In the genomic region with DNA sequence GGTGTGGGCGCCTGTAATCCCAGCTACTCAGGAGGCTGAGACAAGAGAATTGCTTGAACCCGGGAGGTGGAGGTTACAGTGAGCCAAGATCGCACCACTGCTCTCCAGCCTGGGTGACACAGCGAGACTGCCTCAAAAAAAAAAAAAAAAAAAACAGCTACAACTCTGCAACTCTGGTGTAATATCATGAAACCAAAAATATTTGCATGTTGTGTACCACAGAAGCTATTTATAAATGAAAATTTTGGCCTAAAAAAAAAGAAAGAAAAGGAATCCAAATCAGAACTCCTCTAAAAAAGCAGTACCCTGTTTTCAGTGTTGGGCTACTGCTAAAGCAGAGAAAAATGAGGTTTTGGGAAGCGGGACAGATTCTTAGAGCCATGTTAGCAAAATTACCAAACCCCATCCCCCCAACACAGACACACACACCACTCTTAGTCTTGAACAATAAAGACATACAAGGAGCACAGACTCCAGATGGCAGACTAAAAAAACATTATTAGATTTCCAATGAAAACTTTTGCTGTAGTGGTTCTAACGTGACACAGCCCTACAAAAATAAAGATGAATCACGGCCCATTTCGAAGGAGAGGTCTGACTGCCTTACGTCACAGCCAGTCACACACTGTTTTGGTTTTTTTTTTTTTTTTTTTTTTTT, we compare ENCODE assay signal across 1 cellular context.
TF ChIP-seq lines count a peak whose summit lies in the region.

No MANE protein-coding gene starts in this region.

TF ChIP-seq in GM12878, 131 proteins besides CTCF, POLR2A, EP300 and RAD21 (continued from another document and continues in another):
- TF ChIP-seq IRF3 (IDR thresholded peaks at IDR 0.05) (no peak), ZBTB40 (IDR thresholded peaks at IDR 0.05; ENCODE audit: borderline replicate concordance) (peak; percentile 77), PML (IDR thresholded peaks at IDR 0.05; ENCODE audit: low read length) (peak; percentile 33; the same call in 1 of the 2 replicates), EED (IDR thresholded peaks at IDR 0.05; ENCODE audit: low read depth) (peak; percentile 55; the same call in 1 of the 2 replicates), ATF3 (IDR thresholded peaks at IDR 0.05; ENCODE audit: borderline replicate concordance, extremely low read depth, low read depth, low read length) (no peak), ASH2L (IDR thresholded peaks at IDR 0.05; ENCODE audit: borderline replicate concordance, low read depth) (peak; percentile 74; the same call in 1 of the 2 replicates), ATF2 (IDR thresholded peaks at IDR 0.05; ENCODE audit: low read length) (peak; percentile 56; the same call in 1 of the 2 replicates), WRNIP1 (IDR thresholded peaks at IDR 0.05; ENCODE audit: borderline replicate concordance, low read depth, low read length) (no peak), ATF7 (IDR thresholded peaks at IDR 0.05; ENCODE audit: low read depth) (peak; percentile 86), MTA2 (IDR thresholded peaks at IDR 0.05; ENCODE audit: low read depth) (peak; percentile 46; the same call in 1 of the 2 replicates), CREM (IDR thresholded peaks at IDR 0.05; ENCODE audit: low read depth) (peak; percentile 64; the same call in 1 of the 2 replicates), GABPA (IDR thresholded peaks at IDR 0.05; ENCODE audit: low read depth) (0 out of 2 replicates have a peak, but pooled peaks have one; percentile 1), NFIC (IDR thresholded peaks at IDR 0.05; ENCODE audit: low read depth, low read length) (peak; percentile 83), SIX5 (IDR thresholded peaks at IDR 0.05; ENCODE audit: low read depth, low read length, severe bottlenecking) (no peak), RAD51 (IDR thresholded peaks at IDR 0.05) (peak; percentile 39; the same call in 1 of the 2 replicates), ZNF687 (IDR thresholded peaks at IDR 0.05) (no peak), CREB1 (IDR thresholded peaks at IDR 0.05; ENCODE audit: low read depth) (peak; percentile 89), CEBPZ (IDR thresholded peaks at IDR 0.05; ENCODE audit: low read depth, low read length) (no peak), RFX5 (IDR thresholded peaks at IDR 0.05; ENCODE audit: low read depth, low read length) (no peak), KAT2A (conservative IDR thresholded peaks at IDR 0.05; ENCODE audit: control insufficient read depth, low read depth, low read length) (no peak), TAF1 (IDR thresholded peaks at IDR 0.05; ENCODE audit: borderline replicate concordance, low read depth, low read length) (peak; percentile 46; the same call in 1 of the 2 replicates), CBX3 (IDR thresholded peaks at IDR 0.05; ENCODE audit: borderline replicate concordance, low read depth) (no peak), DPF2 (IDR thresholded peaks at IDR 0.05) (0 out of 2 replicates have a peak, but pooled peaks have one; percentile 22), HCFC1 (IDR thresholded peaks at IDR 0.05; ENCODE audit: low read length) (no peak), BACH1 (IDR thresholded peaks at IDR 0.05; ENCODE audit: borderline replicate concordance) (no peak), IKZF1 (conservative IDR thresholded peaks at IDR 0.05) (peak; percentile 62; the same call in 1 of the 2 replicates), RUNX3 (IDR thresholded peaks at IDR 0.05; ENCODE audit: low read length) (peak; percentile 79)
- TF ChIP-seq, protein P1, sequence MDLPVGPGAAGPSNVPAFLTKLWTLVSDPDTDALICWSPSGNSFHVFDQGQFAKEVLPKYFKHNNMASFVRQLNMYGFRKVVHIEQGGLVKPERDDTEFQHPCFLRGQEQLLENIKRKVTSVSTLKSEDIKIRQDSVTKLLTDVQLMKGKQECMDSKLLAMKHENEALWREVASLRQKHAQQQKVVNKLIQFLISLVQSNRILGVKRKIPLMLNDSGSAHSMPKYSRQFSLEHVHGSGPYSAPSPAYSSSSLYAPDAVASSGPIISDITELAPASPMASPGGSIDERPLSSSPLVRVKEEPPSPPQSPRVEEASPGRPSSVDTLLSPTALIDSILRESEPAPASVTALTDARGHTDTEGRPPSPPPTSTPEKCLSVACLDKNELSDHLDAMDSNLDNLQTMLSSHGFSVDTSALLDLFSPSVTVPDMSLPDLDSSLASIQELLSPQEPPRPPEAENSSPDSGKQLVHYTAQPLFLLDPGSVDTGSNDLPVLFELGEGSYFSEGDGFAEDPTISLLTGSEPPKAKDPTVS (IDR thresholded peaks at IDR 0.05; ENCODE audit: low read depth, low read length), result no peak
- TF ChIP-seq, protein P2, sequence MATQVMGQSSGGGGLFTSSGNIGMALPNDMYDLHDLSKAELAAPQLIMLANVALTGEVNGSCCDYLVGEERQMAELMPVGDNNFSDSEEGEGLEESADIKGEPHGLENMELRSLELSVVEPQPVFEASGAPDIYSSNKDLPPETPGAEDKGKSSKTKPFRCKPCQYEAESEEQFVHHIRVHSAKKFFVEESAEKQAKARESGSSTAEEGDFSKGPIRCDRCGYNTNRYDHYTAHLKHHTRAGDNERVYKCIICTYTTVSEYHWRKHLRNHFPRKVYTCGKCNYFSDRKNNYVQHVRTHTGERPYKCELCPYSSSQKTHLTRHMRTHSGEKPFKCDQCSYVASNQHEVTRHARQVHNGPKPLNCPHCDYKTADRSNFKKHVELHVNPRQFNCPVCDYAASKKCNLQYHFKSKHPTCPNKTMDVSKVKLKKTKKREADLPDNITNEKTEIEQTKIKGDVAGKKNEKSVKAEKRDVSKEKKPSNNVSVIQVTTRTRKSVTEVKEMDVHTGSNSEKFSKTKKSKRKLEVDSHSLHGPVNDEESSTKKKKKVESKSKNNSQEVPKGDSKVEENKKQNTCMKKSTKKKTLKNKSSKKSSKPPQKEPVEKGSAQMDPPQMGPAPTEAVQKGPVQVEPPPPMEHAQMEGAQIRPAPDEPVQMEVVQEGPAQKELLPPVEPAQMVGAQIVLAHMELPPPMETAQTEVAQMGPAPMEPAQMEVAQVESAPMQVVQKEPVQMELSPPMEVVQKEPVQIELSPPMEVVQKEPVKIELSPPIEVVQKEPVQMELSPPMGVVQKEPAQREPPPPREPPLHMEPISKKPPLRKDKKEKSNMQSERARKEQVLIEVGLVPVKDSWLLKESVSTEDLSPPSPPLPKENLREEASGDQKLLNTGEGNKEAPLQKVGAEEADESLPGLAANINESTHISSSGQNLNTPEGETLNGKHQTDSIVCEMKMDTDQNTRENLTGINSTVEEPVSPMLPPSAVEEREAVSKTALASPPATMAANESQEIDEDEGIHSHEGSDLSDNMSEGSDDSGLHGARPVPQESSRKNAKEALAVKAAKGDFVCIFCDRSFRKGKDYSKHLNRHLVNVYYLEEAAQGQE (IDR thresholded peaks at IDR 0.05; ENCODE audit: low read depth, low read length), result no peak
